In the genomic region with DNA sequence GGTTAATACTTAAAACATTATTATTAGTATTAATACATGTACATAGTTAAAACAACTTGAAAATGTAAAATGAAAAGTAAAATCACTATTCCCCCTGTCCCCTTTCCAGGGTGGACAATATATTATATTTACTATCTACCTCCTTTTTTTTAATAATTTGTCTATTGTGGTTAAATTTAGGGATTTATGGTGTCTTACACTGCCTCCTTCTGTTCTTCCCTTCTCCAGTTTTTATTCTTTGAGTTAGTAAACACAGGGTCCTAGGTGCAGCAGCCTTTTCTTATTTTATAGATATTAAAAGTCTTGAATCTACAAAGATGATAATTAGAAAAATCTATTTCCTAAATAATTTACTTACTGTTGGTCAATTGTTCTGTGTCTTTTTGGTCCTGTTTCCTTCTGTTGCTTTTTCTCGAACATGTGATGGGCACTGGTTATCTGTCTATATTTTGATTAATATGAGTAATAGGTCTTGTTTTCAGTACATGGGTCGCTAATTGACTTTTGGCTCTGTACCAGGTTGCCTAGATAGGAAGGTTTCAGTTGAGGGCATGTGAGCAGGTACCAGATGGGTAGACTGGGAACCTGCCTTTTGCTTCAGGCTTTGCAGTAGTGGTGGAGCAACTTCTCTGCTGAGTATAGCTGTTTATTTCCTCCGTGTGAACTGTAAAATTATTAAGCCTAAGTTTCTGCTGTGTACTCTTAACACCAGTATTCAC, we compare ENCODE assay signal across 1 cellular context.
TF ChIP-seq lines count a peak whose summit lies in the region.

No MANE protein-coding gene starts in this region.

TF ChIP-seq in H1, 55 proteins besides CTCF, POLR2A, EP300 and RAD21:
- TF ChIP-seq NRF1 (IDR thresholded peaks at IDR 0.05; ENCODE audit: low read depth, low read length) (no peak), FOSL1 (IDR thresholded peaks at IDR 0.05; ENCODE audit: insufficient read depth, low read depth, low read length) (no peak), SP1 (IDR thresholded peaks at IDR 0.05; ENCODE audit: low read depth, low read length) (no peak), RFX5 (IDR thresholded peaks at IDR 0.05; ENCODE audit: borderline replicate concordance, low read depth, low read length) (no peak), BCL11A (IDR thresholded peaks at IDR 0.05; ENCODE audit: low read depth in 2 of 2, low read length in 2 of 2) (no peak)
